In the genomic region with DNA sequence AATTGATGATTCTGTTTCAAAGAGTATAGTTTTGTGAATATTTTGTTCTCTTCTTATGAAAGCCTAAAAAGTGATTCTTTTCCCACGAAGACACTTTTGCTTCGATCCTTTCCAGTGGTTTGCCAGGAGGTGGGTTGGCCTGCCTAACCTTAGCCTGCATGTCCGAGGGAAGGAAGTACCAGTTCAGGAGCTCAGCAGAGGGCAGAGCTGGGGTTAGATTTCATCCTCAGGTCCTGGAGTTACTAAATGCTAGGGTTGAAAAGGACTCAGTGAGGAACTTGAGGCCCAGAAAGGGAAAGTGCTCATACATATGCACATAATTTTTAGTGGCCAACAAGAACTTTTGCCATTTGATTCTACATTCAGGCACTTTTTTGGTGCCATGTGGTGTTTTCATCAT, we compare ENCODE assay signal across 23 cellular contexts. TPM values are rescaled to one million over a fixed set of nuclear protein-coding genes. Genes with fewer than 3 reads are reported as not detected.
"Had no signal": no experiment of that assay in that cellular context is flagged by ENCODE, and none has a peak within 500 bp of the region (broad histone marks: within the 10 kb centered on the region; RNA-seq: fewer than 3 reads in every experiment).

No MANE protein-coding gene starts in this region.

- ATAC-seq: activated CD8-positive, alpha-beta T cell treated with anti-CD3 and anti-CD28 coated beads, Interleukin-2, amount 10 ng/mL, durations not matched to agents 7 days and 5 days; activated T-cell treated with anti-CD3 and anti-CD28 coated beads, Interleukin-2, amount 50 U/mL, for 72 hours; left colon; naive thymus-derived CD8-positive, alpha-beta T cell; right cardiac atrium had no signal

- H3K4me3 Mint-ChIP-seq: activated CD4-positive, alpha-beta T cell treated with anti-CD3 and anti-CD28 coated beads, Interleukin-2, amount 10 ng/mL, durations not matched to agents 24 days and 14 days; activated CD8-positive, alpha-beta T cell treated with anti-CD3 and anti-CD28 coated beads, Interleukin-2, amount 10 ng/mL, durations not matched to agents 7 days and 5 days; activated naive CD8-positive, alpha-beta T cell; activated T-cell treated with anti-CD3 and anti-CD28 coated beads, Interleukin-2, amount 50 U/mL, for 72 hours; naive thymus-derived CD8-positive, alpha-beta T cell; T-helper 2 cell treated with Interferon-gamma antibody and Interleukin-4, amounts not matched to agents 5 μg/mL and 100 μg/mL, for 36 hours had no signal

- H3K27ac ChIP-seq: brain microvascular endothelial cell, epithelial cell of prostate, suprapubic skin had no signal

- H3K27me3 ChIP-seq: brain microvascular endothelial cell, suprapubic skin had no signal

- H3K27ac Mint-ChIP-seq: activated CD4-positive, alpha-beta T cell treated with anti-CD3 and anti-CD28 coated beads, Interleukin-2, amount 10 ng/mL, durations not matched to agents 24 days and 14 days; activated CD8-positive, alpha-beta T cell treated with anti-CD3 and anti-CD28 coated beads, Interleukin-2, amount 10 ng/mL, durations not matched to agents 7 days and 5 days; activated naive CD8-positive, alpha-beta T cell; activated T-cell treated with anti-CD3 and anti-CD28 coated beads, Interleukin-2, amount 50 U/mL, for 72 hours; progenitor cell of endocrine pancreas; T-helper 2 cell treated with Interferon-gamma antibody and Interleukin-4, amounts not matched to agents 5 μg/mL and 100 μg/mL, for 36 hours had no signal

- H3K36me3 ChIP-seq: brain microvascular endothelial cell, suprapubic skin had no signal

- H3K36me3 Mint-ChIP-seq: activated naive CD8-positive, alpha-beta T cell had no signal

- H3K4me1 Mint-ChIP-seq: activated CD4-positive, alpha-beta T cell treated with anti-CD3 and anti-CD28 coated beads, Interleukin-2, amount 10 ng/mL, durations not matched to agents 24 days and 14 days; naive thymus-derived CD8-positive, alpha-beta T cell had no signal

- H3K27me3 Mint-ChIP-seq: activated naive CD8-positive, alpha-beta T cell; progenitor cell of endocrine pancreas had no signal

- H3K4me3 ChIP-seq: suprapubic skin had no signal

- DNase-seq: activated CD4-positive, alpha-beta T cell treated with anti-CD3 and anti-CD28 coated beads, Interleukin-2, amount 10 ng/mL, durations not matched to agents 24 days and 14 days; activated CD4-positive, CD25-positive, alpha-beta regulatory T cell; activated CD8-positive, alpha-beta memory T cell treated with anti-CD3 and anti-CD28 coated beads, Interleukin-2, amount 50 U/mL, for 48 hours; activated CD8-positive, alpha-beta T cell treated with anti-CD3 and anti-CD28 coated beads, Interleukin-2, amount 10 ng/mL, durations not matched to agents 7 days and 5 days; activated gamma-delta T cell treated with Interleukin-2 at 50 U/mL for 16 hours; activated T-cell treated with anti-CD3 and anti-CD28 coated beads, Interleukin-2, amount 50 U/mL, for 72 hours; brain microvascular endothelial cell; cortex of kidney; effector memory CD4-positive, alpha-beta T cell; foreskin melanocyte; head of caudate nucleus; left colon; naive thymus-derived CD8-positive, alpha-beta T cell; right cardiac atrium; small intestine; stimulated activated CD4-positive, alpha-beta T cell treated with anti-CD3 and anti-CD28 coated beads, Interleukin-4, amount 100 ng/mL, for 24 hours; stimulated activated naive CD4-positive, alpha-beta T cell treated with Interleukin-2 at 50 U/mL for 16 hours; trophoblast cell had no signal

- H3K9me3 ChIP-seq: suprapubic skin had no signal

- H3K9me3 Mint-ChIP-seq: activated CD4-positive, alpha-beta T cell treated with anti-CD3 and anti-CD28 coated beads, Interleukin-2, amount 10 ng/mL, durations not matched to agents 24 days and 14 days; activated T-cell treated with anti-CD3 and anti-CD28 coated beads, Interleukin-2, amount 50 U/mL, for 72 hours; T-helper 2 cell treated with Interferon-gamma antibody and Interleukin-4, amounts not matched to agents 5 μg/mL and 100 μg/mL, for 36 hours had no signal

- H3K4me1 ChIP-seq: suprapubic skin had no signal

RNA-seq across cellular contexts. Expression of gene NCAM1, which starts 36.6 kb away (rescaled TPM):
- total RNA-seq: activated CD4-positive, alpha-beta T cell treated with anti-CD3 and anti-CD28 coated beads, Interleukin-2, amount 10 ng/mL, durations not matched to agents 24 days and 14 days had no signal
